Comparison of ENCODE assay signal across 13 cellular contexts in genomic region chr16:8729779-8730334, GRCh38. TPM values are rescaled to one million over a fixed set of nuclear protein-coding genes. Genes with fewer than 3 reads are reported as not detected.
DNase-seq lines count a peak whose midpoint lies in the region; ATAC-seq, FAIRE-seq and TF ChIP-seq lines count a peak whose summit lies in the region.
"Had no signal": no experiment of that assay in that cellular context is flagged by ENCODE, and none has a peak within 500 bp of the region (broad histone marks: within the 10 kb centered on the region; RNA-seq: fewer than 3 reads in every experiment).

No MANE protein-coding gene starts in this region.

- dilution Hi-C loops in keratinocyte (cut with MboI; ENCODE audit: extremely low pct_ligation_motif_present, low sequenced_read_pairs), result no loop called here

- H3K4me3 Mint-ChIP-seq in activated naive CD4-positive, alpha-beta T cell treated with anti-CD3 and anti-CD28 coated beads for 36 hours, result no peak overlapping the region
- H3K4me3 Mint-ChIP-seq in type B pancreatic cell, result no peak overlapping the region

- H3K27me3 ChIP-seq in keratinocyte (ENCODE audit: control insufficient read depth, extremely low read depth, insufficient read depth, low read length) (no peaks in the 10 kb centered on the region), dorsolateral prefrontal cortex (no peaks in the 10 kb centered on the region)
- H3K27me3 ChIP-seq: brain microvascular endothelial cell had no signal

- peaks cover 0 to 4% of the 10 kb centered on the region in 2 donors for H3K9me3 Mint-ChIP-seq in activated naive CD4-positive, alpha-beta T cell treated with anti-CD3 and anti-CD28 coated beads, Interleukin-2, amount 50 U/mL, for 72 hours
- peaks cover 7% of the 10 kb centered on the region for H3K9me3 Mint-ChIP-seq in activated naive CD4-positive, alpha-beta T cell treated with anti-CD3 and anti-CD28 coated beads for 36 hours
- H3K9me3 Mint-ChIP-seq in type B pancreatic cell, result no peaks in the 10 kb centered on the region

- no peaks in the 10 kb centered on the region for H3K9me3 ChIP-seq in keratinocyte (ENCODE audit: control insufficient read depth, low read depth, low read length)

- H3K27me3 Mint-ChIP-seq in activated naive CD4-positive, alpha-beta T cell treated with anti-CD3 and anti-CD28 coated beads for 36 hours (ENCODE audit: low read depth), result no peaks in the 10 kb centered on the region
- H3K27me3 Mint-ChIP-seq in type B pancreatic cell, result no peaks in the 10 kb centered on the region

- peaks cover 4% of the 10 kb centered on the region for H4K20me1 ChIP-seq in keratinocyte (ENCODE audit: control insufficient read depth, extremely low read depth, insufficient read depth, low read length)

- TF ChIP-seq CTCF in keratinocyte (optimal IDR thresholded peaks at IDR 0.05 in 1 of 3, IDR thresholded peaks at IDR 0.05 in 1 of 3, conservative IDR thresholded peaks at IDR 0.05 in 1 of 3; ENCODE audit: extremely low read depth in 1 of 3, insufficient read depth in 2 of 3, low read length in 3 of 3) (no peak), type B pancreatic cell (conservative IDR thresholded peaks at IDR 0.05) (no peak), dorsolateral prefrontal cortex (IDR thresholded peaks at IDR 0.05 in 54 of 56, conservative IDR thresholded peaks at IDR 0.05 in 2 of 56; ENCODE audit: low read depth in 1 of 56, partially characterized antibody in 56 of 56) (no peak)

- H3K4me1 Mint-ChIP-seq in activated naive CD4-positive, alpha-beta T cell treated with anti-CD3 and anti-CD28 coated beads for 36 hours (ENCODE audit: low read depth), result peaks cover 4% of the 10 kb centered on the region
- H3K4me1 Mint-ChIP-seq in type B pancreatic cell (ENCODE audit: unreplicated experiment), result peaks cover 12% of the 10 kb centered on the region

- no peak for FAIRE-seq in keratinocyte (lab: Jason Lieb, UNC)

- peaks cover 0 to 6% of the 10 kb centered on the region in 2 donors for H3K36me3 Mint-ChIP-seq in activated naive CD4-positive, alpha-beta T cell treated with anti-CD3 and anti-CD28 coated beads, Interleukin-2, amount 50 U/mL, for 72 hours
- peaks cover 3% of the 10 kb centered on the region for H3K36me3 Mint-ChIP-seq in activated naive CD4-positive, alpha-beta T cell treated with anti-CD3 and anti-CD28 coated beads for 36 hours (ENCODE audit: low read depth)
- H3K36me3 Mint-ChIP-seq in type B pancreatic cell, result peaks cover 16% of the 10 kb centered on the region

- no peaks in the 10 kb centered on the region for H3K36me3 ChIP-seq in keratinocyte (ENCODE audit: control insufficient read depth in 2 of 2, extremely low read depth in 1 of 2, insufficient read depth in 2 of 2, low read length in 2 of 2)
- H3K36me3 ChIP-seq: brain microvascular endothelial cell had no signal

- peak overlapping the region in 2 of 3 experiments; percentile 8 to 15 for H3K4me3 ChIP-seq in keratinocyte (ENCODE audit: control insufficient read depth in 2 of 3, extremely low read depth in 1 of 3, insufficient read depth in 2 of 3, low read depth in 1 of 3, low read length in 3 of 3)
- no peak overlapping the region for H3K4me3 ChIP-seq in dorsolateral prefrontal cortex

- intact Hi-C loops in activated naive CD4-positive, alpha-beta T cell treated with anti-CD3 and anti-CD28 coated beads for 36 hours (cut with micrococcal nuclease), result no loop called here
- intact Hi-C loops in dorsolateral prefrontal cortex (cut with DNase I), result loop anchor here in 1 of 2 donors (5.0 kb wide), 1 partner anchor 53 kb away; no protein-coding TSS in a partner anchor

- H2AFZ ChIP-seq in keratinocyte (ENCODE audit: control insufficient read depth, low read length), result peak overlapping the region; percentile 54

- no peak overlapping the region for H3K27ac ChIP-seq in keratinocyte (ENCODE audit: control insufficient read depth, insufficient read depth, low read length)
- peak overlapping the region in 1 of 59 donors; percentile 11 for H3K27ac ChIP-seq in dorsolateral prefrontal cortex
- H3K27ac ChIP-seq: brain microvascular endothelial cell had no signal

- H3K27ac Mint-ChIP-seq in activated naive CD4-positive, alpha-beta T cell treated with anti-CD3 and anti-CD28 coated beads, Interleukin-2, amount 50 U/mL, for 72 hours, result peak overlapping the region; percentile 4 to 70
- no peak overlapping the region for H3K27ac Mint-ChIP-seq in activated naive CD4-positive, alpha-beta T cell treated with anti-CD3 and anti-CD28 coated beads for 36 hours
- peak overlapping the region; percentile 66 for H3K27ac Mint-ChIP-seq in type B pancreatic cell

- CTCF ChIA-PET in activated naive CD4-positive, alpha-beta T cell treated with anti-CD3 and anti-CD28 coated beads for 36 hours (lab: Charles Lee), result no interaction called here

- DNase-seq in activated naive CD4-positive, alpha-beta T cell treated with anti-CD3 and anti-CD28 coated beads, Interleukin-2, amount 50 U/mL, for 72 hours (ENCODE audit: low spot score in 2 of 2), result peak in 1 of 2 donors; percentile 38
- DNase-seq in activated naive CD4-positive, alpha-beta T cell treated with anti-CD3 and anti-CD28 coated beads for 36 hours, result no peak
- peak; percentile 67 for DNase-seq in SKM-1 treated with dmso at 0.1 percent for 144 hours (lab: John Stamatoyannopoulos, UW; ENCODE audit: unreplicated experiment)
- DNase-seq in keratinocyte (ENCODE audit: low read depth, low spot score), result no peak
- no peak for DNase-seq in type B pancreatic cell (ENCODE audit: extremely low spot score, unreplicated experiment)
- no peak for DNase-seq in NCI-H2029 (lab: John Stamatoyannopoulos, UW)
- no peak for DNase-seq in dorsolateral prefrontal cortex
- DNase-seq: brain microvascular endothelial cell; effector memory CD4-positive, alpha-beta T cell; mesenchymal stem cell; NCI-H226; T-helper 9 cell had no signal

- H3K79me2 ChIP-seq in keratinocyte (ENCODE audit: control insufficient read depth, insufficient read depth, low read length), result no peaks in the 10 kb centered on the region

- H3K4me2 ChIP-seq in keratinocyte (ENCODE audit: control insufficient read depth, extremely low read depth, insufficient read depth, low read depth, low read length), result peak overlapping the region; percentile 70

- H3K9ac ChIP-seq in keratinocyte (ENCODE audit: control insufficient read depth, extremely low read depth, insufficient read depth, low read length), result no peak overlapping the region

- ATAC-seq in activated naive CD4-positive, alpha-beta T cell treated with anti-CD3 and anti-CD28 coated beads, Interleukin-2, amount 50 U/mL, for 72 hours, result no peak
- ATAC-seq in GM19463 (IDR thresholded peaks at IDR 0.05; ENCODE audit: unreplicated experiment), result no peak

- H3K9me1 ChIP-seq in keratinocyte (ENCODE audit: control insufficient read depth, extremely low read depth, insufficient read depth, low read length), result no peaks in the 10 kb centered on the region

- peaks cover 12% of the 10 kb centered on the region for H3K4me1 ChIP-seq in keratinocyte (ENCODE audit: control insufficient read depth, extremely low read depth, insufficient read depth, low read length)

RNA-seq across cellular contexts. Expression of gene ABAT, which starts 55.4 kb away (rescaled TPM):
- total RNA-seq in activated naive CD4-positive, alpha-beta T cell treated with anti-CD3 and anti-CD28 coated beads, Interleukin-2, amount 50 U/mL, for 72 hours, result 1 to 10 TPM; 3.5 to 8.7 TPM
- total RNA-seq in activated naive CD4-positive, alpha-beta T cell treated with anti-CD3 and anti-CD28 coated beads for 36 hours, result 1 to 10 TPM; 2.7 to 3.1 TPM
- 11.8 to 16.8 TPM (median 13.7 TPM) in 3 replicates for polyA plus RNA-seq in keratinocyte
- 5.5 TPM for polyA plus RNA-seq in keratinocyte (2011; ENCODE audit: low read depth)
- polyA plus RNA-seq in keratinocyte (2011; cell fraction: cytosol; rRNA removed), result 13.0 and 15.7 TPM in 2 replicates
- polyA plus RNA-seq in keratinocyte (2011; cell fraction: nucleus; rRNA removed), result 28.8 and 29.8 TPM in 2 replicates
- polyA plus RNA-seq in keratinocyte (2012; ENCODE audit: low replicate concordance), result 2.9 and 11.8 TPM in 2 replicates
- polyA minus RNA-seq in keratinocyte, result 11.7 to 17.1 TPM (median 13.6 TPM) in 3 replicates
- polyA minus RNA-seq in keratinocyte (2011; cell fraction: cytosol; rRNA and poly(A)+ RNA removed), result 11.1 TPM
- 14.1 and 17.6 TPM in 2 replicates for polyA minus RNA-seq in keratinocyte (2011; cell fraction: nucleus; rRNA and poly(A)+ RNA removed)
- total RNA-seq in type B pancreatic cell (ENCODE audit: low replicate concordance), result 21.1 and 32.1 TPM in 2 replicates
- total RNA-seq in dorsolateral prefrontal cortex, result 100 to 1,000 TPM in 119 of 120 experiments, 10 to 100 TPM in 1; 83.4 to 281 (median 204) TPM

Comparison
In these comparisons a context has a peak if more than half of its experiments do, and no peak if none do; other contexts are left out.
1. H3K4me3 ChIP-seq: peak in keratinocyte (2 of 3); none in dorsolateral prefrontal cortex (0 of 59).